Comparison of ENCODE assay signal across 1 cellular context in the genomic region with DNA sequence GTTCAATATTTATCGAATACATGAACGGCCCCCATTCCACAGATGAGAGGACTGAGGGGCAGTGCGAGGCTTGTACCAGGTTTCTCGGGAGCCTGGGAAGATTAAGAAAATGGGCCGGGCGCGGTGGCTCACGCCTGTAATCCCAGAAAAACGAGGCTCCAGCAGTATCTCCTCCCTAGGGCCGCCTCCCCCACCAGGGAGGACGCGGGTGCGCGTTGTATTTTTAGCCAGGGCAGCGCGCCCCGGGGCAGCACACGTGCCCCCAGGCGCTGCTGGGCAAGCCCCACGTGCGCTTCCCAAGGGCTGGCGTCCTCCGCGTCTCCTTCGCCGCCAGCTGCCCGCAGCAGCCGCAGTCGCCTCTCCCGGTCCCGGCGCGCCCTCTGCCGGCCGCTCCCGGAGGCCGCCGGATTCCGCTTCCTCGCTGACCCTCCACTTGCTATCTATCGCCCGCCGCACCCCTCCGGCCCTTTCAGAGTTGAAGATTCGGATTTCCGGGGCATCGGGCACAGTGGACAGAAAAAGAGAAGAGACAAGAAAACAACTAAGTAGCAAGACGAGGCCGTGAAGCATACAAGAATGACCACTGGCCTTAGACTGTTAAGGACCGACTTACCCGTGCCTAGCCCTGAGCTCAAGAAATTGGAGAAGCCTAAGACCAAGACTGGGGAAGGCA.
TF ChIP-seq lines count a peak whose summit lies in the region.

No MANE protein-coding gene starts in this region.

TF ChIP-seq in HepG2, 621 proteins besides CTCF, POLR2A, EP300 and RAD21 (continued from another document and continues in another):
- no peak for TF ChIP-seq AGO1 (IDR thresholded peaks at IDR 0.05; ENCODE audit: low read depth, low read length, poor library complexity, severe bottlenecking)
- no peak for TF ChIP-seq ZBTB8A (CRISPR knock-in tag; IDR thresholded peaks at IDR 0.05; ENCODE audit: borderline replicate concordance, low read depth)
- TF ChIP-seq, protein P1, sequence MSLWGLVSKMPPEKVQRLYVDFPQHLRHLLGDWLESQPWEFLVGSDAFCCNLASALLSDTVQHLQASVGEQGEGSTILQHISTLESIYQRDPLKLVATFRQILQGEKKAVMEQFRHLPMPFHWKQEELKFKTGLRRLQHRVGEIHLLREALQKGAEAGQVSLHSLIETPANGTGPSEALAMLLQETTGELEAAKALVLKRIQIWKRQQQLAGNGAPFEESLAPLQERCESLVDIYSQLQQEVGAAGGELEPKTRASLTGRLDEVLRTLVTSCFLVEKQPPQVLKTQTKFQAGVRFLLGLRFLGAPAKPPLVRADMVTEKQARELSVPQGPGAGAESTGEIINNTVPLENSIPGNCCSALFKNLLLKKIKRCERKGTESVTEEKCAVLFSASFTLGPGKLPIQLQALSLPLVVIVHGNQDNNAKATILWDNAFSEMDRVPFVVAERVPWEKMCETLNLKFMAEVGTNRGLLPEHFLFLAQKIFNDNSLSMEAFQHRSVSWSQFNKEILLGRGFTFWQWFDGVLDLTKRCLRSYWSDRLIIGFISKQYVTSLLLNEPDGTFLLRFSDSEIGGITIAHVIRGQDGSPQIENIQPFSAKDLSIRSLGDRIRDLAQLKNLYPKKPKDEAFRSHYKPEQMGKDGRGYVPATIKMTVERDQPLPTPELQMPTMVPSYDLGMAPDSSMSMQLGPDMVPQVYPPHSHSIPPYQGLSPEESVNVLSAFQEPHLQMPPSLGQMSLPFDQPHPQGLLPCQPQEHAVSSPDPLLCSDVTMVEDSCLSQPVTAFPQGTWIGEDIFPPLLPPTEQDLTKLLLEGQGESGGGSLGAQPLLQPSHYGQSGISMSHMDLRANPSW (CRISPR knock-in tag; IDR thresholded peaks at IDR 0.05; ENCODE audit: borderline replicate concordance), result no peak
- no peak for TF ChIP-seq NCOA5 (CRISPR knock-in tag; IDR thresholded peaks at IDR 0.05)
- TF ChIP-seq SAFB2 (CRISPR knock-in tag; IDR thresholded peaks at IDR 0.05; ENCODE audit: borderline replicate concordance, low read depth), result no peak; the same call in 1 of the 2 replicates
- no peak for TF ChIP-seq ZNF567 (CRISPR knock-in tag; IDR thresholded peaks at IDR 0.05; ENCODE audit: borderline replicate concordance)
- TF ChIP-seq YEATS2 (CRISPR knock-in tag; IDR thresholded peaks at IDR 0.05; ENCODE audit: borderline replicate concordance), result no peak
- TF ChIP-seq FOXM1 (CRISPR knock-in tag; IDR thresholded peaks at IDR 0.05), result no peak
- no peak for TF ChIP-seq HDAC6 (IDR thresholded peaks at IDR 0.05; ENCODE audit: low read depth, low read length)
- TF ChIP-seq DR1 (CRISPR knock-in tag; IDR thresholded peaks at IDR 0.05), result no peak
- no peak for TF ChIP-seq KLF15 (CRISPR knock-in tag; IDR thresholded peaks at IDR 0.05; ENCODE audit: borderline replicate concordance)
- TF ChIP-seq MXD4 (CRISPR knock-in tag; IDR thresholded peaks at IDR 0.05), result peak; percentile 86
- TF ChIP-seq ZBTB3 (CRISPR knock-in tag; IDR thresholded peaks at IDR 0.05; ENCODE audit: borderline replicate concordance, low read depth), result no peak
- no peak for TF ChIP-seq ZNF775 (CRISPR knock-in tag; IDR thresholded peaks at IDR 0.05; ENCODE audit: borderline replicate concordance)
- no peak for TF ChIP-seq HOXA7 (CRISPR knock-in tag; IDR thresholded peaks at IDR 0.05)
- peak; percentile 79; the same call in 1 of the 2 replicates for TF ChIP-seq KLF6 (CRISPR knock-in tag; IDR thresholded peaks at IDR 0.05)
- TF ChIP-seq ZNF234 (CRISPR knock-in tag; conservative IDR thresholded peaks at IDR 0.05), result no peak
- no peak for TF ChIP-seq FOXK2 (IDR thresholded peaks at IDR 0.05)
- no peak for TF ChIP-seq ZNF724P (CRISPR knock-in tag; IDR thresholded peaks at IDR 0.05; ENCODE audit: borderline replicate concordance)
- 0 out of 2 replicates have a peak, but pooled peaks have one; percentile 23 for TF ChIP-seq PPARG (CRISPR knock-in tag; conservative IDR thresholded peaks at IDR 0.05)
- TF ChIP-seq ZFYVE20 (CRISPR knock-in tag; IDR thresholded peaks at IDR 0.05; ENCODE audit: borderline replicate concordance, low read depth), result no peak
- peak; percentile 65; the same call in 1 of the 2 replicates for TF ChIP-seq SMC3 (IDR thresholded peaks at IDR 0.05; ENCODE audit: low read length)
- TF ChIP-seq KAT2B (IDR thresholded peaks at IDR 0.05; ENCODE audit: borderline replicate concordance, low read depth, low read length), result no peak
- TF ChIP-seq ZNF20 (CRISPR knock-in tag; IDR thresholded peaks at IDR 0.05), result no peak
- TF ChIP-seq ZNF841 (CRISPR knock-in tag; IDR thresholded peaks at IDR 0.05; ENCODE audit: borderline replicate concordance), result no peak
- no peak for TF ChIP-seq SSRP1 (CRISPR knock-in tag; IDR thresholded peaks at IDR 0.05)
- TF ChIP-seq, protein P2, sequence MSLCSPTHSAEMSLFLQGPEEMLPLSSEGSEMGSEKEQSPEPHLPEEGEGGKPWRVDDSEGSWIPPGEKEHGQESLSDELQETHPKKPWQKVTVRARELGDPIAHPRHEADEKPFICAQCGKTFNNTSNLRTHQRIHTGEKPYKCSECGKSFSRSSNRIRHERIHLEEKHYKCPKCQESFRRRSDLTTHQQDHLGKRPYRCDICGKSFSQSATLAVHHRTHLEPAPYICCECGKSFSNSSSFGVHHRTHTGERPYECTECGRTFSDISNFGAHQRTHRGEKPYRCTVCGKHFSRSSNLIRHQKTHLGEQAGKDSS (CRISPR knock-in tag; IDR thresholded peaks at IDR 0.05; ENCODE audit: borderline replicate concordance, low read depth), result no peak
- TF ChIP-seq PTBP1 (IDR thresholded peaks at IDR 0.05; ENCODE audit: low read depth, low read length, poor library complexity, severe bottlenecking), result no peak
- TF ChIP-seq SRY (CRISPR knock-in tag; IDR thresholded peaks at IDR 0.05), result no peak
- TF ChIP-seq ZNF83 (CRISPR knock-in tag; IDR thresholded peaks at IDR 0.05; ENCODE audit: borderline replicate concordance), result no peak
- TF ChIP-seq, protein P3, sequence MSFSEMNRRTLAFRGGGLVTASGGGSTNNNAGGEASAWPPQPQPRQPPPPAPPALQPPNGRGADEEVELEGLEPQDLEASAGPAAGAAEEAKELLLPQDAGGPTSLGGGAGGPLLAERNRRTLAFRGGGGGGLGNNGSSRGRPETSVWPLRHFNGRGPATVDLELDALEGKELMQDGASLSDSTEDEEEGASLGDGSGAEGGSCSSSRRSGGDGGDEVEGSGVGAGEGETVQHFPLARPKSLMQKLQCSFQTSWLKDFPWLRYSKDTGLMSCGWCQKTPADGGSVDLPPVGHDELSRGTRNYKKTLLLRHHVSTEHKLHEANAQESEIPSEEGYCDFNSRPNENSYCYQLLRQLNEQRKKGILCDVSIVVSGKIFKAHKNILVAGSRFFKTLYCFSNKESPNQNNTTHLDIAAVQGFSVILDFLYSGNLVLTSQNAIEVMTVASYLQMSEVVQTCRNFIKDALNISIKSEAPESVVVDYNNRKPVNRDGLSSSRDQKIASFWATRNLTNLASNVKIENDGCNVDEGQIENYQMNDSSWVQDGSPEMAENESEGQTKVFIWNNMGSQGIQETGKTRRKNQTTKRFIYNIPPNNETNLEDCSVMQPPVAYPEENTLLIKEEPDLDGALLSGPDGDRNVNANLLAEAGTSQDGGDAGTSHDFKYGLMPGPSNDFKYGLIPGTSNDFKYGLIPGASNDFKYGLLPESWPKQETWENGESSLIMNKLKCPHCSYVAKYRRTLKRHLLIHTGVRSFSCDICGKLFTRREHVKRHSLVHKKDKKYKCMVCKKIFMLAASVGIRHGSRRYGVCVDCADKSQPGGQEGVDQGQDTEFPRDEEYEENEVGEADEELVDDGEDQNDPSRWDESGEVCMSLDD (CRISPR knock-in tag; IDR thresholded peaks at IDR 0.05; ENCODE audit: borderline replicate concordance), result 0 out of 2 replicates have a peak, but pooled peaks have one; percentile 28
- no peak for TF ChIP-seq ZNF7 (CRISPR knock-in tag; IDR thresholded peaks at IDR 0.05)
- no peak for TF ChIP-seq ZMYM2 (CRISPR knock-in tag; IDR thresholded peaks at IDR 0.05)
- TF ChIP-seq, protein P4, sequence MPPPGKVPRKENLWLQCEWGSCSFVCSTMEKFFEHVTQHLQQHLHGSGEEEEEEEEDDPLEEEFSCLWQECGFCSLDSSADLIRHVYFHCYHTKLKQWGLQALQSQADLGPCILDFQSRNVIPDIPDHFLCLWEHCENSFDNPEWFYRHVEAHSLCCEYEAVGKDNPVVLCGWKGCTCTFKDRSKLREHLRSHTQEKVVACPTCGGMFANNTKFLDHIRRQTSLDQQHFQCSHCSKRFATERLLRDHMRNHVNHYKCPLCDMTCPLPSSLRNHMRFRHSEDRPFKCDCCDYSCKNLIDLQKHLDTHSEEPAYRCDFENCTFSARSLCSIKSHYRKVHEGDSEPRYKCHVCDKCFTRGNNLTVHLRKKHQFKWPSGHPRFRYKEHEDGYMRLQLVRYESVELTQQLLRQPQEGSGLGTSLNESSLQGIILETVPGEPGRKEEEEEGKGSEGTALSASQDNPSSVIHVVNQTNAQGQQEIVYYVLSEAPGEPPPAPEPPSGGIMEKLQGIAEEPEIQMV (CRISPR knock-in tag; IDR thresholded peaks at IDR 0.05; ENCODE audit: low read depth), result 0 out of 2 replicates have a peak, but pooled peaks have one; percentile 69
- no peak for TF ChIP-seq SUZ12 (IDR thresholded peaks at IDR 0.05; ENCODE audit: low read depth, low read length)
- no peak for TF ChIP-seq RFX3 (CRISPR knock-in tag; IDR thresholded peaks at IDR 0.05)
- TF ChIP-seq MATR3 (CRISPR knock-in tag; IDR thresholded peaks at IDR 0.05), result no peak
- TF ChIP-seq, protein P5, sequence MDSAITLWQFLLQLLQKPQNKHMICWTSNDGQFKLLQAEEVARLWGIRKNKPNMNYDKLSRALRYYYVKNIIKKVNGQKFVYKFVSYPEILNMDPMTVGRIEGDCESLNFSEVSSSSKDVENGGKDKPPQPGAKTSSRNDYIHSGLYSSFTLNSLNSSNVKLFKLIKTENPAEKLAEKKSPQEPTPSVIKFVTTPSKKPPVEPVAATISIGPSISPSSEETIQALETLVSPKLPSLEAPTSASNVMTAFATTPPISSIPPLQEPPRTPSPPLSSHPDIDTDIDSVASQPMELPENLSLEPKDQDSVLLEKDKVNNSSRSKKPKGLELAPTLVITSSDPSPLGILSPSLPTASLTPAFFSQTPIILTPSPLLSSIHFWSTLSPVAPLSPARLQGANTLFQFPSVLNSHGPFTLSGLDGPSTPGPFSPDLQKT (CRISPR knock-in tag; IDR thresholded peaks at IDR 0.05; ENCODE audit: borderline replicate concordance), result no peak
- peak; percentile 75 for TF ChIP-seq ZNF629 (CRISPR knock-in tag; conservative IDR thresholded peaks at IDR 0.05)
- TF ChIP-seq MZF1 (CRISPR knock-in tag; IDR thresholded peaks at IDR 0.05; ENCODE audit: borderline replicate concordance), result no peak
- TF ChIP-seq PHF5A (CRISPR knock-in tag; IDR thresholded peaks at IDR 0.05; ENCODE audit: low read depth, unreplicated experiment), result no peak
- no peak for TF ChIP-seq CBX5 (CRISPR knock-in tag; IDR thresholded peaks at IDR 0.05; ENCODE audit: borderline replicate concordance)
- no peak for TF ChIP-seq ZNF160 (CRISPR knock-in tag; IDR thresholded peaks at IDR 0.05)
- TF ChIP-seq, protein P6, sequence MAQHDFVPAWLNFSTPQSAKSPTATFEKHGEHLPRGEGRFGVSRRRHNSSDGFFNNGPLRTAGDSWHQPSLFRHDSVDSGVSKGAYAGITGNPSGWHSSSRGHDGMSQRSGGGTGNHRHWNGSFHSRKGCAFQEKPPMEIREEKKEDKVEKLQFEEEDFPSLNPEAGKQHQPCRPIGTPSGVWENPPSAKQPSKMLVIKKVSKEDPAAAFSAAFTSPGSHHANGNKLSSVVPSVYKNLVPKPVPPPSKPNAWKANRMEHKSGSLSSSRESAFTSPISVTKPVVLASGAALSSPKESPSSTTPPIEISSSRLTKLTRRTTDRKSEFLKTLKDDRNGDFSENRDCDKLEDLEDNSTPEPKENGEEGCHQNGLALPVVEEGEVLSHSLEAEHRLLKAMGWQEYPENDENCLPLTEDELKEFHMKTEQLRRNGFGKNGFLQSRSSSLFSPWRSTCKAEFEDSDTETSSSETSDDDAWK (CRISPR knock-in tag; IDR thresholded peaks at IDR 0.05), result no peak
- TF ChIP-seq, protein P7, sequence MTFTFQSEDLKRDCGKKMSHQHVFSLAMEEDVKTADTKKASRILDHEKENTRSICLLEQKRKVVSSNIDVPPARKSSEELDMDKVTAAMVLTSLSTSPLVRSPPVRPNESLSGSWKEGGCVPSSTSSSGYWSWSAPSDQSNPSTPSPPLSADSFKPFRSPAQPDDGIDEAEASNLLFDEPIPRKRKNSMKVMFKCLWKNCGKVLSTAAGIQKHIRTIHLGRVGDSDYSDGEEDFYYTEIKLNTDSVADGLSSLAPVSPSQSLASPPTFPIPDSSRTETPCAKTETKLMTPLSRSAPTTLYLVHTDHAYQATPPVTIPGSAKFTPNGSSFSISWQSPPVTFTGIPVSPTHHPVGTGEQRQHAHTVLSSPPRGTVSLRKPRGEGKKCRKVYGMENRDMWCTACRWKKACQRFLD (CRISPR knock-in tag; IDR thresholded peaks at IDR 0.05; ENCODE audit: borderline replicate concordance), result no peak
- no peak for TF ChIP-seq SRSF4 (IDR thresholded peaks at IDR 0.05; ENCODE audit: low read depth, low read length, poor library complexity, severe bottlenecking)
- peak; percentile 89 for TF ChIP-seq KDM3A (CRISPR knock-in tag; IDR thresholded peaks at IDR 0.05; ENCODE audit: low read depth)
- TF ChIP-seq ZNF331 (CRISPR knock-in tag; IDR thresholded peaks at IDR 0.05), result no peak
- TF ChIP-seq, protein P8, sequence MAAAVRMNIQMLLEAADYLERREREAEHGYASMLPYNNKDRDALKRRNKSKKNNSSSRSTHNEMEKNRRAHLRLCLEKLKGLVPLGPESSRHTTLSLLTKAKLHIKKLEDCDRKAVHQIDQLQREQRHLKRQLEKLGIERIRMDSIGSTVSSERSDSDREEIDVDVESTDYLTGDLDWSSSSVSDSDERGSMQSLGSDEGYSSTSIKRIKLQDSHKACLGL (CRISPR knock-in tag; IDR thresholded peaks at IDR 0.05), result peak; percentile 67; the same call in 1 of the 2 replicates
- TF ChIP-seq EEA1 (CRISPR knock-in tag; IDR thresholded peaks at IDR 0.05; ENCODE audit: borderline replicate concordance), result peak; percentile 28; the same call in 1 of the 2 replicates
- TF ChIP-seq, protein P9, sequence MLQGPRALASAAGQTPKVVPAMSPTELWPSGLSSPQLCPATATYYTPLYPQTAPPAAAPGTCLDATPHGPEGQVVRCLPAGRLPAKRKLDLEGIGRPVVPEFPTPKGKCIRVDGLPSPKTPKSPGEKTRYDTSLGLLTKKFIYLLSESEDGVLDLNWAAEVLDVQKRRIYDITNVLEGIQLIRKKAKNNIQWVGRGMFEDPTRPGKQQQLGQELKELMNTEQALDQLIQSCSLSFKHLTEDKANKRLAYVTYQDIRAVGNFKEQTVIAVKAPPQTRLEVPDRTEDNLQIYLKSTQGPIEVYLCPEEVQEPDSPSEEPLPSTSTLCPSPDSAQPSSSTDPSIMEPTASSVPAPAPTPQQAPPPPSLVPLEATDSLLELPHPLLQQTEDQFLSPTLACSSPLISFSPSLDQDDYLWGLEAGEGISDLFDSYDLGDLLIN (CRISPR knock-in tag; IDR thresholded peaks at IDR 0.05; ENCODE audit: borderline replicate concordance), result no peak
- no peak for TF ChIP-seq EED (CRISPR knock-in tag; IDR thresholded peaks at IDR 0.05)
- TF ChIP-seq IRF2 (CRISPR knock-in tag; IDR thresholded peaks at IDR 0.05), result peak; percentile 60; the same call in 1 of the 2 replicates
- TF ChIP-seq NFYC (CRISPR knock-in tag; IDR thresholded peaks at IDR 0.05), result no peak
